ENCODE assay signal across 1 cellular context in the genomic region with DNA sequence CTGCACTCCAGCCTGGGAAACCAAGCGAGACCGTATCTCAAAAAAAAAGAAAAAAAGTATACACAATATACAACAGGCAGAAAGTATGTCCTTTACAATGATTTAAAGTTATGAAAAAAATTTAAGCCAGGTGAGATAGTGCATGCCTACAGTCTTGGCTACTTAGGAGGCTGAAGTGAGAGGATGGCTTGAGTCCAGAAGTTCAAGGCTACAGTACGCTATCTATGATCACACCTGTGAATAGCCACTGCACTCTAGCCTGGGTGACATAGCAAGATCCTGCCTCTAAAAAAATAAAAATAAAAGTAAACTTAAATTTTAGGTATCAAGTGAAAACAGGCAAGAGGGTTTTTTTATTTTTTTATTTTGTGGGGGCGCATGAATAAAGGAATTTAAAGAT.
TF ChIP-seq lines count a peak whose summit lies in the region.

No MANE protein-coding gene starts in this region.

TF ChIP-seq in IMR-90, 13 proteins besides CTCF, POLR2A, EP300 and RAD21:
- no peak for TF ChIP-seq BHLHE40 (IDR thresholded peaks at IDR 0.05; ENCODE audit: low read depth, low read length)
- no peak for TF ChIP-seq MAFK (IDR thresholded peaks at IDR 0.05; ENCODE audit: low read depth, low read length)
- TF ChIP-seq SMC3 (IDR thresholded peaks at IDR 0.05; ENCODE audit: low read depth, low read length): no peak
- TF ChIP-seq, protein P1, sequence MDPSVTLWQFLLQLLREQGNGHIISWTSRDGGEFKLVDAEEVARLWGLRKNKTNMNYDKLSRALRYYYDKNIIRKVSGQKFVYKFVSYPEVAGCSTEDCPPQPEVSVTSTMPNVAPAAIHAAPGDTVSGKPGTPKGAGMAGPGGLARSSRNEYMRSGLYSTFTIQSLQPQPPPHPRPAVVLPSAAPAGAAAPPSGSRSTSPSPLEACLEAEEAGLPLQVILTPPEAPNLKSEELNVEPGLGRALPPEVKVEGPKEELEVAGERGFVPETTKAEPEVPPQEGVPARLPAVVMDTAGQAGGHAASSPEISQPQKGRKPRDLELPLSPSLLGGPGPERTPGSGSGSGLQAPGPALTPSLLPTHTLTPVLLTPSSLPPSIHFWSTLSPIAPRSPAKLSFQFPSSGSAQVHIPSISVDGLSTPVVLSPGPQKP (IDR thresholded peaks at IDR 0.05; ENCODE audit: borderline replicate concordance, low read depth, low read length): no peak
- TF ChIP-seq, protein P2, sequence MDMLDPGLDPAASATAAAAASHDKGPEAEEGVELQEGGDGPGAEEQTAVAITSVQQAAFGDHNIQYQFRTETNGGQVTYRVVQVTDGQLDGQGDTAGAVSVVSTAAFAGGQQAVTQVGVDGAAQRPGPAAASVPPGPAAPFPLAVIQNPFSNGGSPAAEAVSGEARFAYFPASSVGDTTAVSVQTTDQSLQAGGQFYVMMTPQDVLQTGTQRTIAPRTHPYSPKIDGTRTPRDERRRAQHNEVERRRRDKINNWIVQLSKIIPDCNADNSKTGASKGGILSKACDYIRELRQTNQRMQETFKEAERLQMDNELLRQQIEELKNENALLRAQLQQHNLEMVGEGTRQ (IDR thresholded peaks at IDR 0.05; ENCODE audit: low read depth, low read length): no peak
- no peak for TF ChIP-seq FOS (IDR thresholded peaks at IDR 0.05; ENCODE audit: low read depth, low read length)
- no peak for TF ChIP-seq CEBPB (IDR thresholded peaks at IDR 0.05; ENCODE audit: low read depth, low read length)
- TF ChIP-seq RCOR1 (IDR thresholded peaks at IDR 0.05; ENCODE audit: insufficient replicate concordance, low read length): no peak
- no peak for TF ChIP-seq MAZ (IDR thresholded peaks at IDR 0.05; ENCODE audit: borderline replicate concordance, low read depth, low read length)
- no peak for TF ChIP-seq RFX5 (IDR thresholded peaks at IDR 0.05; ENCODE audit: low read depth, low read length)
- no peak for TF ChIP-seq MXI1 (IDR thresholded peaks at IDR 0.05; ENCODE audit: borderline replicate concordance, low read depth, low read length)
- no peak for TF ChIP-seq NFE2L2 (IDR thresholded peaks at IDR 0.05; ENCODE audit: low read depth, low read length)
- TF ChIP-seq CHD1 (IDR thresholded peaks at IDR 0.05; ENCODE audit: low read depth, low read length): no peak
